In the genomic region with DNA sequence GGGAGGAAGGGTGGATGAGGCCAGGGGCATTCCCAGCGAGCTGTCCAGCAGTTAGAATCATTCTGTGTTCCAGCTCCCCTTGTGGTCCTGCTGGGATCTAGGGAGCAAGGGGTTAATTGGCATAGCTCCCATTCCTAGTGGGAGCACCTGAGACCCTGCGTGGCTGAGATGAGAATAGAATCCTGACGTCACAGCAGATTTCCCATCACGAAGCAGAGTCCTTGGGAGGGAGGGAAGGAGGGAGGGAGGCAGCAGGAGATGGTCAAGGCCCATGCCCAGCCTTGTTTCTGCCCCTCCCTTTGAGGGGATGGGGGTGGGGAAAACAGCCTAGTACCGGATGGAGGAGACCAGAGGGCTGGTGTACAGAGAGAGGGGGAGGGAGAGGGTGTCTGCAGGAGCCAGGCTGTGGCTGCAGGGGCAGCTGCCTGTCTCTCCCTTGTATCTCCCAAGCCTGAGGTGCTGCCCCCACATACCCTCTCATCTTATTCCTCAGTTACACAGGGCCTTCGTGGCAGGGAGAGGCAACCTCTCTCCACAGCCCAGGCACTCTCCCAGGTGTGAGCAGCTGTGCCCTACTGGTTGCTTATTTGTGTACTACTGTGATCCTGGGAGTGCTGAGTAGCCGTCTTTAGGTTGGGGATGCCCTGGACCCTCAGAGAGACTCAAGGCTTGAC, we compare ENCODE assay signal across 13 cellular contexts. TPM values are rescaled to one million over a fixed set of nuclear protein-coding genes. Genes with fewer than 3 reads are reported as not detected.
DNase-seq lines count a peak whose midpoint lies in the region; TF ChIP-seq lines count a peak whose summit lies in the region.
"Had no signal": no experiment of that assay in that cellular context is flagged by ENCODE, and none has a peak within 500 bp of the region (broad histone marks: within the 10 kb centered on the region; RNA-seq: fewer than 3 reads in every experiment).

No MANE protein-coding gene starts in this region.

- TF ChIP-seq POLR2A in spleen (IDR thresholded peaks at IDR 0.05) (no peak), suprapubic skin (IDR thresholded peaks at IDR 0.05) (no peak)

- peaks cover 7% of the 10 kb centered on the region for H3F3A ChIP-seq in smooth muscle cell (ENCODE audit: low read depth)

- no peak overlapping the region for H2AFZ ChIP-seq in smooth muscle cell (ENCODE audit: low read depth)

- no peak for TF ChIP-seq EP300 in suprapubic skin (IDR thresholded peaks at IDR 0.05)

- no peaks in the 10 kb centered on the region for H3K9me3 ChIP-seq in spleen
- H3K9me3 ChIP-seq in suprapubic skin: no peaks in the 10 kb centered on the region
- no peaks in the 10 kb centered on the region for H3K9me3 ChIP-seq in smooth muscle cell (replicated peaks; ENCODE audit: low read depth)

- peak overlapping the region in 7 of 8 donors; percentile 47 to 70 (median 63) for H3K27ac ChIP-seq in spleen
- H3K27ac ChIP-seq in suprapubic skin: no peak overlapping the region
- H3K27ac ChIP-seq in smooth muscle cell (ENCODE audit: low read depth): no peak overlapping the region
- H3K27ac ChIP-seq: 22Rv1, HL-60 had no signal

- no peak overlapping the region for H3K4me3 ChIP-seq in spleen
- H3K4me3 ChIP-seq in suprapubic skin: no peak overlapping the region
- H3K4me3 ChIP-seq in smooth muscle cell: no peak overlapping the region

- no peaks in the 10 kb centered on the region for H3K79me2 ChIP-seq in smooth muscle cell (ENCODE audit: low read depth)

- intact Hi-C loops in spleen (cut with DNase I; ENCODE audit: low total_unique reads): no loop called here

- H3K27me3 ChIP-seq in spleen (replicated peaks in 1 of 7) (peaks cover 0 to 20% (median 6%) of the 10 kb centered on the region in 7 donors), suprapubic skin (no peaks in the 10 kb centered on the region), smooth muscle cell (ENCODE audit: low read depth) (no peaks in the 10 kb centered on the region)

- TF ChIP-seq CTCF in spleen (IDR thresholded peaks at IDR 0.05 in 8 of 11, conservative IDR thresholded peaks at IDR 0.05 in 3 of 11) (no peak), suprapubic skin (IDR thresholded peaks at IDR 0.05) (no peak), smooth muscle cell (IDR thresholded peaks at IDR 0.05; ENCODE audit: borderline replicate concordance, insufficient read depth, poor library complexity, severe bottlenecking) (no peak)

- H3K36me3 ChIP-seq in spleen: peaks cover 0 to 10% (median 0%) of the 10 kb centered on the region in 6 donors
- H3K36me3 ChIP-seq in suprapubic skin: peaks cover 20% of the 10 kb centered on the region
- H3K36me3 ChIP-seq in smooth muscle cell (ENCODE audit: low read depth): no peaks in the 10 kb centered on the region

- DNase-seq in DMS 273 (lab: John Stamatoyannopoulos, UW; ENCODE audit: unreplicated experiment) (peak; percentile 53), DMS 273 treated with DMSO at 0.1 percent for 48 hours (lab: John Stamatoyannopoulos, UW) (no peak), amniotic epithelial cell (ENCODE audit: low read depth) (peak; percentile 94), iPS-NIHi11 (ENCODE audit: low spot score) (peak; percentile 70), spleen (peak; percentile 76), suprapubic skin (ENCODE audit: low spot score in 2 of 2) (no peak), NCI-H2107 (lab: John Stamatoyannopoulos, UW) (no peak), smooth muscle cell (lab: John Stamatoyannopoulos, UW; ENCODE audit: unreplicated experiment) (no peak)
- DNase-seq: foreskin melanocyte, HCEC 1CT, NCI-H187 treated with DMSO at 0.1 percent for 48 hours had no signal

- H4K20me1 ChIP-seq in smooth muscle cell (ENCODE audit: low read depth): no peaks in the 10 kb centered on the region

- WGBS in spleen, 5 donors: 52 to 76% (median 59%) methylated on average over 6 to 7 of the region's 7 CpGs
- 68% methylated on average over 7 of the region's 7 CpGs for WGBS in suprapubic skin
- 26% methylated on average over 7 of the region's 7 CpGs for WGBS in smooth muscle cell (ENCODE audit: low lambda C conversion rate)

- H3K9ac ChIP-seq in smooth muscle cell (ENCODE audit: low read depth): no peak overlapping the region

- no peak overlapping the region for H3K4me2 ChIP-seq in smooth muscle cell

- H3K4me1 ChIP-seq in spleen (peaks cover 17 to 89% (median 51%) of the 10 kb centered on the region in 6 donors), suprapubic skin (peaks cover 31% of the 10 kb centered on the region), smooth muscle cell (ENCODE audit: low read depth) (peaks cover 72% of the 10 kb centered on the region)

RNA-seq across cellular contexts. Expression of a gene that starts 5.4 kb away (rescaled TPM):
- total RNA-seq in spleen: 10 to 100 TPM; 10.9 to 36.2 (median 21.4) TPM
- polyA plus RNA-seq in spleen: 1 to 10 TPM; 2.6 to 5.7 (median 4.3) TPM
- total RNA-seq in suprapubic skin: 10 to 100 TPM; 19.2 to 39.4 (median 39.0) TPM
- total RNA-seq in smooth muscle cell: 11.5 and 12.9 TPM in 2 replicates
- 20.5 and 23.5 TPM in 2 replicates for polyA plus RNA-seq in smooth muscle cell

RNA-seq across cellular contexts. Expression of a gene that starts 20.4 kb away (rescaled TPM):
- total RNA-seq in spleen (10 to 100 TPM; 15.8 to 35.9 (median 27.7) TPM), suprapubic skin (10 to 100 TPM; 21.6 to 50.2 (median 44.3) TPM), smooth muscle cell (15.5 and 15.8 TPM in 2 replicates)
- polyA plus RNA-seq in spleen (10 to 100 TPM in 2 of 3 donors, 1 to 10 TPM in 1; 7.9 to 11.8 (median 10.2) TPM), smooth muscle cell (37.1 and 37.5 TPM in 2 replicates)

RNA-seq across cellular contexts. Expression of a gene that starts 50.8 kb away (rescaled TPM):
- total RNA-seq in spleen (1 to 10 TPM; 2.0 to 7.0 (median 4.5) TPM), suprapubic skin (1 to 10 TPM in 1 of 4 donors, under 1 TPM in 3; 0.57 to 2.8 (median 0.66) TPM), smooth muscle cell (0.18 and 1.2 TPM in 2 replicates)
- polyA plus RNA-seq in spleen (1 to 10 TPM in 2 of 3 donors, under 1 TPM in 1; 0.93 to 5.3 (median 4.5) TPM), smooth muscle cell (1.6 and 2.3 TPM in 2 replicates)

Comparison
In these comparisons a context has a peak if more than half of its experiments do, and no peak if none do; other contexts are left out.
1. DNase-seq: peak in DMS 273 (single experiment), amniotic epithelial cell (single experiment), iPS-NIHi11 (single experiment) and spleen (single experiment); none in DMS 273 treated with DMSO at 0.1 percent for 48 hours (single experiment), suprapubic skin (0 of 2), NCI-H2107 (single experiment) and smooth muscle cell (single experiment).
2. H3K27ac ChIP-seq: peak in spleen (7 of 8); none in suprapubic skin (single experiment) and smooth muscle cell (single experiment).